Comparison of ENCODE assay signal across 17 cellular contexts in genomic region chr3:186472466-186473008, GRCh38.
"Had no signal": no experiment of that assay in that cellular context is flagged by ENCODE, and none has a peak within 500 bp of the region (broad histone marks: within the 10 kb centered on the region; RNA-seq: fewer than 3 reads in every experiment).

No MANE protein-coding gene starts in this region.

- H3K9me3 Mint-ChIP-seq: activated naive CD4-positive, alpha-beta T cell treated with anti-CD3 and anti-CD28 coated beads for 36 hours; activated naive CD8-positive, alpha-beta T cell treated with anti-CD3 and anti-CD28 coated beads, Interleukin-2, amount 50 U/mL, for 24 hours; endodermal cell; naive B cell; neural progenitor cell; stimulated activated naive CD8-positive, alpha-beta T cell treated with anti-CD3 and anti-CD28 coated beads, Interleukin-15, Interleukin-2, amounts not matched to agents 100 ng/mL and 50 ng/mL, for 24 hours; T-helper 2 cell treated with Interferon-gamma antibody and Interleukin-4, amounts not matched to agents 5 μg/mL and 100 μg/mL, for 36 hours had no signal

- H2AFZ ChIP-seq: neural progenitor cell had no signal

- H3K27ac ChIP-seq: ascending aorta, neural progenitor cell, spleen, suprapubic skin had no signal

- ATAC-seq: activated CD4-positive, CD25-positive, alpha-beta regulatory T cell treated with anti-CD3 and anti-CD28 coated beads, Interleukin-2, amount 50 U/mL, for 24 hours; activated naive CD8-positive, alpha-beta T cell treated with anti-CD3 and anti-CD28 coated beads, Interleukin-2, amount 50 U/mL, for 24 hours; left colon; sciatic nerve had no signal

- H3K27me3 ChIP-seq: ascending aorta, neural progenitor cell, spleen had no signal

- H3K4me2 ChIP-seq: neural progenitor cell had no signal

- H3K36me3 ChIP-seq: ascending aorta, neural progenitor cell, spleen, suprapubic skin had no signal

- H3K36me3 Mint-ChIP-seq: naive B cell, neural progenitor cell had no signal

- H3K27ac Mint-ChIP-seq: activated naive CD4-positive, alpha-beta T cell treated with anti-CD3 and anti-CD28 coated beads for 36 hours; activated naive CD8-positive, alpha-beta T cell treated with anti-CD3 and anti-CD28 coated beads, Interleukin-2, amount 50 U/mL, for 24 hours; endodermal cell; naive B cell; neural progenitor cell; stimulated activated naive CD8-positive, alpha-beta T cell treated with anti-CD3 and anti-CD28 coated beads, Interleukin-15, Interleukin-2, amounts not matched to agents 100 ng/mL and 50 ng/mL, for 24 hours; T-helper 2 cell treated with Interferon-gamma antibody and Interleukin-4, amounts not matched to agents 5 μg/mL and 100 μg/mL, for 36 hours had no signal

- DNase-seq: activated CD4-positive, alpha-beta T cell treated with anti-CD3 and anti-CD28 coated beads, Interleukin-2, amount 50 U/mL, for 1 hour; activated naive CD4-positive, alpha-beta T cell treated with anti-CD3 and anti-CD28 coated beads for 36 hours; activated naive CD8-positive, alpha-beta T cell treated with anti-CD3 and anti-CD28 coated beads, Interleukin-2, amount 50 U/mL, for 24 hours; left colon; midbrain; naive B cell; spleen; trophoblast cell had no signal

- H3K4me3 ChIP-seq: ascending aorta, lung, neural progenitor cell, spleen, suprapubic skin had no signal

- H3K9ac ChIP-seq: neural progenitor cell had no signal

- H3K9me3 ChIP-seq: ascending aorta, spleen, suprapubic skin had no signal

- H3K4me3 Mint-ChIP-seq: activated naive CD4-positive, alpha-beta T cell treated with anti-CD3 and anti-CD28 coated beads for 36 hours; activated naive CD8-positive, alpha-beta T cell treated with anti-CD3 and anti-CD28 coated beads, Interleukin-2, amount 50 U/mL, for 24 hours; endodermal cell; naive B cell; neural progenitor cell; stimulated activated naive CD8-positive, alpha-beta T cell treated with anti-CD3 and anti-CD28 coated beads, Interleukin-15, Interleukin-2, amounts not matched to agents 100 ng/mL and 50 ng/mL, for 24 hours; T-helper 2 cell treated with Interferon-gamma antibody and Interleukin-4, amounts not matched to agents 5 μg/mL and 100 μg/mL, for 36 hours had no signal

- H3K27me3 Mint-ChIP-seq: activated naive CD8-positive, alpha-beta T cell treated with anti-CD3 and anti-CD28 coated beads, Interleukin-2, amount 50 U/mL, for 24 hours; stimulated activated naive CD8-positive, alpha-beta T cell treated with anti-CD3 and anti-CD28 coated beads, Interleukin-15, Interleukin-2, amounts not matched to agents 100 ng/mL and 50 ng/mL, for 24 hours had no signal

- H3K4me1 ChIP-seq: ascending aorta, spleen, suprapubic skin had no signal
